In genomic region chr22:47043835-47044721, GRCh38 we compare ENCODE assay signal across 9 cellular contexts.
DNase-seq lines count a peak whose midpoint lies in the region; ATAC-seq, FAIRE-seq and TF ChIP-seq lines count a peak whose summit lies in the region.
"Had no signal": no experiment of that assay in that cellular context is flagged by ENCODE, and none has a peak within 500 bp of the region (broad histone marks: within the 10 kb centered on the region; RNA-seq: fewer than 3 reads in every experiment).

No MANE protein-coding gene starts in this region.

- H3K4me3 ChIP-seq in right lobe of liver (no peak overlapping the region), HepG2 (replicated peaks in 1 of 3; ENCODE audit: insufficient read depth in 1 of 3, low read depth in 2 of 3, low read length in 3 of 3) (no peak overlapping the region), thyroid gland (replicated peaks in 1 of 3) (no peak overlapping the region)

- no peak overlapping the region for H3K27ac ChIP-seq in right lobe of liver
- no peak overlapping the region for H3K27ac ChIP-seq in HepG2 (ENCODE audit: extremely low read length, insufficient read depth, low read length)
- peak overlapping the region in 1 of 3 donors; percentile 41 for H3K27ac ChIP-seq in thyroid gland

- 60% methylated on average over 6 of the region's 19 CpGs for whole genome bisulfite sequencing in right lobe of liver (ENCODE audit: insufficient coverage, low coverage, low lambda C conversion rate, missing lambda C conversion rate)
- WGBS in HepG2 (ENCODE audit: low lambda C conversion rate) = 69% methylated on average over 11 of the region's 19 CpGs
- 52 to 67% methylated on average over 14 to 19 of the region's 19 CpGs for WGBS in thyroid gland, 2 donors

- H3K27me3 Mint-ChIP-seq in glutamatergic neuron (ENCODE audit: unreplicated experiment) = peaks cover 12% of the 10 kb centered on the region
- H3K27me3 Mint-ChIP-seq: T-cell had no signal

- H3K27me3 ChIP-seq in right lobe of liver = no peaks in the 10 kb centered on the region
- no peaks in the 10 kb centered on the region for H3K27me3 ChIP-seq in HepG2 (ENCODE audit: control insufficient read depth in 1 of 2, insufficient read depth in 2 of 2, low read length in 2 of 2)
- H3K27me3 ChIP-seq in thyroid gland = no peaks in the 10 kb centered on the region

- in situ Hi-C loops in HepG2 (cut with HindIII; ENCODE audit: extremely low pct_ligation_motif_present, low pct_unique_long_range_greater_than_20kb) = no loop called here

- DNase-seq in right lobe of liver (peak in 2 of 3 donors; percentile 22 to 36), HepG2 (ENCODE audit: low spot score) (no peak), RCC 7860 (ENCODE audit: low spot score) (peak; percentile 9), glutamatergic neuron (peak; percentile 42), thyroid gland (peak; percentile 73 to 75), T-helper 1 cell (no peak)
- DNase-seq in activated CD8-positive, alpha-beta memory T cell treated with anti-CD3 and anti-CD28 coated beads, Interleukin-2, amount 50 U/mL, for 4 hours = no peak
- DNase-seq: T-cell had no signal

- H3K4me2 ChIP-seq in HepG2 (ENCODE audit: low read depth, low read length) = no peak overlapping the region

- peak; percentile 33 to 61 (median 42) for ATAC-seq in right lobe of liver
- no peak for ATAC-seq in HepG2
- ATAC-seq in HG02870 (IDR thresholded peaks at IDR 0.05; ENCODE audit: unreplicated experiment) = no peak

- no peaks in the 10 kb centered on the region for H3K79me2 ChIP-seq in HepG2 (ENCODE audit: insufficient read depth, low read length)

- H3K4me3 Mint-ChIP-seq in glutamatergic neuron (ENCODE audit: unreplicated experiment) = no peak overlapping the region

- H3K36me3 Mint-ChIP-seq in glutamatergic neuron (ENCODE audit: unreplicated experiment) = no peaks in the 10 kb centered on the region

- TF ChIP-seq EP300 in HepG2 (IDR thresholded peaks at IDR 0.05; ENCODE audit: low read depth in 2 of 2, low read length in 2 of 2) = no peak
- no peak for TF ChIP-seq EP300 in HepG2 (CRISPR knock-in tag; IDR thresholded peaks at IDR 0.05; ENCODE audit: borderline replicate concordance)

- FAIRE-seq in HepG2 (lab: Jason Lieb, UNC) (no peak), RCC 7860 (lab: Jason Lieb, UNC) (no peak)

- peaks cover 11% of the 10 kb centered on the region for H3K9me3 Mint-ChIP-seq in glutamatergic neuron (ENCODE audit: unreplicated experiment)
- H3K9me3 Mint-ChIP-seq: T-cell had no signal

- H3K4me1 ChIP-seq in right lobe of liver (no peaks in the 10 kb centered on the region), HepG2 (ENCODE audit: insufficient read depth, low read length) (peaks cover 18% of the 10 kb centered on the region), thyroid gland (peaks cover 8 to 12% of the 10 kb centered on the region in 2 donors)

- peaks cover 15% of the 10 kb centered on the region for H3K4me1 Mint-ChIP-seq in glutamatergic neuron (ENCODE audit: low read depth, unreplicated experiment)

- H3K9me3 ChIP-seq in right lobe of liver (no peaks in the 10 kb centered on the region), HepG2 (ENCODE audit: low read length) (no peaks in the 10 kb centered on the region), thyroid gland (no peaks in the 10 kb centered on the region)

- TF ChIP-seq RAD21 in HepG2 (CRISPR knock-in tag; IDR thresholded peaks at IDR 0.05) = no peak

- POLR2A ChIA-PET in HepG2 (lab: Yijun Ruan, JAX) = no interaction called here

- TF ChIP-seq CTCF in right lobe of liver (IDR thresholded peaks at IDR 0.05) = no peak
- no peak for TF ChIP-seq CTCF in HepG2 (CRISPR knock-in tag; IDR thresholded peaks at IDR 0.05)
- TF ChIP-seq CTCF in glutamatergic neuron (IDR thresholded peaks at IDR 0.05; ENCODE audit: partially characterized antibody, unreplicated experiment) = no peak
- TF ChIP-seq CTCF in thyroid gland (IDR thresholded peaks at IDR 0.05) = no peak

- no peak overlapping the region for H3K9ac ChIP-seq in HepG2 (ENCODE audit: insufficient read depth, low read depth, low read length)

- H3K36me3 ChIP-seq in right lobe of liver (no peaks in the 10 kb centered on the region), HepG2 (replicated peaks in 1 of 2; ENCODE audit: control insufficient read depth in 1 of 2, insufficient read depth in 2 of 2, low read length in 2 of 2) (no peaks in the 10 kb centered on the region), thyroid gland (no peaks in the 10 kb centered on the region)

- no TSS peak for BruUV-seq in HepG2 (replicated peaks; lab: Mats Ljungman, UMichigan)

- H3K27ac Mint-ChIP-seq in glutamatergic neuron (ENCODE audit: unreplicated experiment) = no peak overlapping the region
- H3K27ac Mint-ChIP-seq: T-cell had no signal

- CTCF ChIA-PET in HepG2 (lab: Yijun Ruan, JAX; ENCODE audit: low intra/inter-chr PET ratio, low total read pairs) = no interaction called here

- intact Hi-C loops in right lobe of liver (cut with DNase I) (no loop called here), HepG2 (cut with micrococcal nuclease; ENCODE audit: unreplicated experiment) (no loop called here), thyroid gland (cut with DNase I) (no loop called here)

- TF ChIP-seq POLR2A in right lobe of liver (IDR thresholded peaks at IDR 0.05) (no peak), HepG2 (IDR thresholded peaks at IDR 0.05; ENCODE audit: insufficient read depth in 1 of 2, low read depth in 2 of 2, low read length in 2 of 2) (no peak), thyroid gland (IDR thresholded peaks at IDR 0.05) (no peak)

- H2AFZ ChIP-seq in HepG2 (ENCODE audit: low read length) = no peak overlapping the region

- no peaks in the 10 kb centered on the region for H4K20me1 ChIP-seq in HepG2 (ENCODE audit: insufficient read depth, low read length)

TF ChIP-seq in HepG2, 621 proteins besides CTCF, POLR2A, EP300 and RAD21:
- TF ChIP-seq NR2F1 (CRISPR knock-in tag; IDR thresholded peaks at IDR 0.05) (no peak), MIER2 (CRISPR knock-in tag; IDR thresholded peaks at IDR 0.05) (no peak), ZNF644 (CRISPR knock-in tag; IDR thresholded peaks at IDR 0.05; ENCODE audit: low read depth) (no peak), DNMT3B (CRISPR knock-in tag; conservative IDR thresholded peaks at IDR 0.05) (no peak), ZNF354B (CRISPR knock-in tag; IDR thresholded peaks at IDR 0.05) (no peak), GATA4 (IDR thresholded peaks at IDR 0.05; ENCODE audit: borderline replicate concordance, low read depth) (no peak)

Comparison
In these comparisons a context has a peak if more than half of its experiments do, and no peak if none do; other contexts are left out.
1. ATAC-seq: peak in right lobe of liver (4 of 4); none in HepG2 (single experiment) and HG02870 (single experiment).
2. DNase-seq: peak in right lobe of liver (2 of 3), RCC 7860 (single experiment), glutamatergic neuron (single experiment) and thyroid gland (2 of 2); none in HepG2 (single experiment), activated CD8-positive, alpha-beta memory T cell treated with anti-CD3 and anti-CD28 coated beads, Interleukin-2, amount 50 U/mL, for 4 hours (single experiment) and T-helper 1 cell (0 of 5).